In genomic region chr19:35262101-35262761, GRCh38 we compare ENCODE assay signal across 13 cellular contexts. TPM values are rescaled to one million over a fixed set of nuclear protein-coding genes. Genes with fewer than 3 reads are reported as not detected.
DNase-seq lines count a peak whose midpoint lies in the region; ATAC-seq and TF ChIP-seq lines count a peak whose summit lies in the region.
"Had no signal": no experiment of that assay in that cellular context is flagged by ENCODE, and none has a peak within 500 bp of the region (broad histone marks: within the 10 kb centered on the region; RNA-seq: fewer than 3 reads in every experiment).

No MANE protein-coding gene starts in this region.

- peak; percentile 17 for DNase-seq in activated naive CD4-positive, alpha-beta T cell treated with anti-CD3 and anti-CD28 coated beads, Interleukin-2, amount 10 ng/mL, durations not matched to agents 7 days and 5 days
- DNase-seq in activated naive CD4-positive, alpha-beta T cell treated with Interleukin-2 at 50 U/mL for 16 hours, result no peak
- DNase-seq in WERI-Rb-1 (peak; percentile 5), islet precursor cell (peak; percentile 46), transverse colon (peak; percentile 6), gastrocnemius medialis (no peak), NAMALWA (ENCODE audit: low spot score) (no peak), HuH-7 (ENCODE audit: low spot score) (no peak)
- DNase-seq: foreskin fibroblast, left cardiac atrium, NCI-H524 treated with DMSO at 0.1 percent for 48 hours had no signal

- H3K36me3 Mint-ChIP-seq in activated naive CD4-positive, alpha-beta T cell treated with anti-CD3 and anti-CD28 coated beads, Interleukin-2, amount 10 ng/mL, durations not matched to agents 7 days and 5 days, result peaks cover 15% of the 10 kb centered on the region

- no peak overlapping the region for H3K27ac Mint-ChIP-seq in activated naive CD4-positive, alpha-beta T cell treated with anti-CD3 and anti-CD28 coated beads, Interleukin-2, amount 10 ng/mL, durations not matched to agents 7 days and 5 days

- TF ChIP-seq EP300 in transverse colon (IDR thresholded peaks at IDR 0.05; ENCODE audit: low read depth), result no peak

- H3K4me1 Mint-ChIP-seq in activated naive CD4-positive, alpha-beta T cell treated with anti-CD3 and anti-CD28 coated beads, Interleukin-2, amount 10 ng/mL, durations not matched to agents 7 days and 5 days, result peaks cover 34% of the 10 kb centered on the region

- H3K4me3 ChIP-seq in WERI-Rb-1 (ENCODE audit: low read depth, low read length) (no peak overlapping the region), transverse colon (no peak overlapping the region), gastrocnemius medialis (no peak overlapping the region)
- H3K4me3 ChIP-seq: SJSA1 had no signal

- no peaks in the 10 kb centered on the region for H3K9me3 Mint-ChIP-seq in activated naive CD4-positive, alpha-beta T cell treated with anti-CD3 and anti-CD28 coated beads, Interleukin-2, amount 10 ng/mL, durations not matched to agents 7 days and 5 days

- WGBS in transverse colon (ENCODE audit: low coverage in 1 of 2), 2 donors, result 82% methylated on average over 17 of the region's 17 CpGs; no CpG with 5 or more reads in 1 of the 2 donors

- peaks cover 0 to 23% (median 6%) of the 10 kb centered on the region in 4 donors for H3K4me1 ChIP-seq in transverse colon
- H3K4me1 ChIP-seq in gastrocnemius medialis, result peaks cover 11 to 30% of the 10 kb centered on the region in 2 donors

- no peak overlapping the region for H3K4me3 Mint-ChIP-seq in activated naive CD4-positive, alpha-beta T cell treated with anti-CD3 and anti-CD28 coated beads, Interleukin-2, amount 10 ng/mL, durations not matched to agents 7 days and 5 days

- intact Hi-C loops in transverse colon (cut with DNase I; ENCODE audit: low total_unique reads), result no loop called here
- intact Hi-C loops in gastrocnemius medialis (cut with DNase I; ENCODE audit: low total_unique reads), result no loop called here

- H3K27me3 Mint-ChIP-seq in activated naive CD4-positive, alpha-beta T cell treated with anti-CD3 and anti-CD28 coated beads, Interleukin-2, amount 10 ng/mL, durations not matched to agents 7 days and 5 days, result no peaks in the 10 kb centered on the region

- in situ Hi-C loops in transverse colon (cut with MboI; ENCODE audit: low pct_ligation_motif_present in 1 of 4, low pct_unique_long_range_greater_than_20kb in 1 of 4, low sequenced_read_pairs in 3 of 4) (no loop called here), gastrocnemius medialis (cut with MboI; ENCODE audit: low sequenced_read_pairs in 4 of 4) (loop anchor here in 1 of 4 donors (10.0 to 25.0 kb wide), 2 partner anchors 107 to 275 kb away; partner anchors contain the start of gene FXYD5)

- CTCF ChIA-PET in activated naive CD4-positive, alpha-beta T cell treated with anti-CD3 and anti-CD28 coated beads, Interleukin-2, amount 10 ng/mL, durations not matched to agents 7 days and 5 days (lab: Charles Lee), result no interaction called here

- H3K9me3 ChIP-seq in WERI-Rb-1 (ENCODE audit: severe bottlenecking) (no peaks in the 10 kb centered on the region), transverse colon (no peaks in the 10 kb centered on the region), gastrocnemius medialis (no peaks in the 10 kb centered on the region)
- H3K9me3 ChIP-seq: SJSA1 had no signal

- no peak for TF ChIP-seq CTCF in WERI-Rb-1 (IDR thresholded peaks at IDR 0.05; ENCODE audit: low read depth, low read length)
- no peak for TF ChIP-seq CTCF in transverse colon (IDR thresholded peaks at IDR 0.05)
- TF ChIP-seq CTCF in gastrocnemius medialis (IDR thresholded peaks at IDR 0.05 in 4 of 5, conservative IDR thresholded peaks at IDR 0.05 in 1 of 5), result no peak

- no peaks in the 10 kb centered on the region for H3K27me3 ChIP-seq in WERI-Rb-1 (ENCODE audit: insufficient read depth, low read depth, severe bottlenecking)
- no peaks in the 10 kb centered on the region for H3K27me3 ChIP-seq in transverse colon
- peaks cover 0 to 2% (median 2%) of the 10 kb centered on the region in 3 donors for H3K27me3 ChIP-seq in gastrocnemius medialis

- peak overlapping the region; percentile 29; the same call in 1 of the 2 replicates for H3K27ac ChIP-seq in WERI-Rb-1
- H3K27ac ChIP-seq in transverse colon, result no peak overlapping the region
- H3K27ac ChIP-seq in gastrocnemius medialis, result no peak overlapping the region
- H3K27ac ChIP-seq: SJSA1 had no signal

- no peak for ATAC-seq in gastrocnemius medialis

- peaks cover 84% of the 10 kb centered on the region for H3K36me3 ChIP-seq in WERI-Rb-1
- no peaks in the 10 kb centered on the region for H3K36me3 ChIP-seq in transverse colon
- no peaks in the 10 kb centered on the region for H3K36me3 ChIP-seq in gastrocnemius medialis

- TF ChIP-seq POLR2A in transverse colon (IDR thresholded peaks at IDR 0.05), result no peak
- TF ChIP-seq POLR2A in gastrocnemius medialis (IDR thresholded peaks at IDR 0.05), result no peak

RNA-seq across cellular contexts. Expression of gene USF2, which starts 6.5 kb away (rescaled TPM):
- total RNA-seq in transverse colon (100 to 1,000 TPM in 3 of 4 donors, 10 to 100 TPM in 1; 95.9 to 207 (median 140) TPM), gastrocnemius medialis (100 to 1,000 TPM; 118 to 169 (median 143) TPM)

RNA-seq across cellular contexts. Expression of gene LSR, which starts 13.4 kb away (rescaled TPM):
- total RNA-seq in transverse colon (100 to 1,000 TPM; 124 to 484 (median 330) TPM), gastrocnemius medialis (10 to 100 TPM in 1 of 4 donors, 1 to 10 TPM in 3; 2.5 to 11.4 (median 5.2) TPM)

RNA-seq across cellular contexts. Expression of gene HAMP, which starts 20.1 kb away (rescaled TPM):
- total RNA-seq in transverse colon (not detected), gastrocnemius medialis (not detected)
- total RNA-seq: SJSA1 had no signal

RNA-seq across cellular contexts. Expression of gene MAG, which starts 29.7 kb away (rescaled TPM):
- total RNA-seq in transverse colon (not detected), gastrocnemius medialis (1 to 10 TPM in 1 of 4 donors, under 1 TPM in 1, not detected in 2; 0.24 to 1.5 TPM)
- total RNA-seq: left cardiac atrium, omental fat pad had no signal

RNA-seq across cellular contexts. Expression of gene FAM187B, which starts 33.7 kb away (rescaled TPM):
- not detected for total RNA-seq in transverse colon
- total RNA-seq in gastrocnemius medialis, result not detected
- total RNA-seq: left cardiac atrium, omental fat pad, SJSA1 had no signal

Comparison
In these comparisons a context has a peak if more than half of its experiments do, and no peak if none do; other contexts are left out.
1. DNase-seq: peak in activated naive CD4-positive, alpha-beta T cell treated with anti-CD3 and anti-CD28 coated beads, Interleukin-2, amount 10 ng/mL, durations not matched to agents 7 days and 5 days (single experiment), WERI-Rb-1 (single experiment), islet precursor cell (single experiment) and transverse colon (single experiment); none in activated naive CD4-positive, alpha-beta T cell treated with Interleukin-2 at 50 U/mL for 16 hours (single experiment), gastrocnemius medialis (0 of 2), NAMALWA (single experiment) and HuH-7 (single experiment).
2. RNA of gene LSR, which starts 13.4 kb away (total RNA-seq): 124 to 484 TPM in transverse colon; 2.5 to 11.4 TPM in gastrocnemius medialis; every median in the first group is over 10 times any median in the second.